Comparison of ENCODE assay signal across 17 cellular contexts in the genomic region with DNA sequence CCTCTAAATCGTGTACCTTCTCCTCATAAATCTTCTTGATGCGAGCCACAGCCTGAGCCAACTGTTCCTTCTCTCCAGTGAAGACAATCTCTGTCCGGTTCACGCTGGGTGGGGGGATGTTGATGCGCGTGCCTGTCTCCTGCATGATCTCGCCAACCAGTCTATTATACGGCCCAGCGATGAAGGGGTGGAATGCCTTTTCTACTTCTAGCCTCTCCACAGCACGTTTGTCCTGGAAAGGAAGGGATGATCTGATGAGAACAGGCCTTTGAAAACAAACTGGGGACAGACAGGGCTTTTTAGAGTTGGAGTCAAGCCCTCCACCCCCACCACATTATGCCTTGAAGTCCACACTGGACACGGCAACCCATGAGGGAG.
"Had no signal": no experiment of that assay in that cellular context is flagged by ENCODE, and none has a peak within 500 bp of the region (broad histone marks: within the 10 kb centered on the region; RNA-seq: fewer than 3 reads in every experiment).

No MANE protein-coding gene starts in this region.

- DNase-seq: activated CD4-positive, alpha-beta memory T cell treated with anti-CD3 and anti-CD28 coated beads, Interleukin-2, amount 10 ng/mL, durations not matched to agents 7 days and 5 days; activated CD4-positive, alpha-beta T cell treated with anti-CD3 and anti-CD28 coated beads for 4 hours; activated effector memory CD4-positive, alpha-beta T cell treated with anti-CD3 and anti-CD28 coated beads, Interleukin-2, amount 50 U/mL, for 16 hours; activated T-cell treated with anti-CD3 and anti-CD28 coated beads, Interleukin-2, amount 50 U/mL, for 48 hours; amniotic stem cell; left cardiac atrium; naive thymus-derived CD8-positive, alpha-beta T cell; stimulated activated CD4-positive, alpha-beta T cell treated with anti-CD3 and anti-CD28 coated beads, Interleukin-15, amount 100 ng/mL, for 24 hours; stimulated activated CD4-positive, alpha-beta T cell treated with anti-CD3 and anti-CD28 coated beads, Interleukin-4, amount 100 ng/mL, for 1 hour; stimulated activated naive B cell treated with anti-CD40 and anti-IgM and Interleukin-4, amounts not matched to agents 10 μg/mL and 1 μg/mL and 100 μg/mL, for 72 hours; trophoblast cell had no signal

- H3K27ac ChIP-seq: coronary artery, skin epidermis, VCaP had no signal

- ATAC-seq: naive thymus-derived CD8-positive, alpha-beta T cell; stimulated activated naive B cell treated with anti-CD40 and anti-IgM and Interleukin-4, amounts not matched to agents 10 μg/mL and 1 μg/mL and 100 μg/mL, for 72 hours had no signal

- H3K4me3 ChIP-seq: coronary artery, lung, skin epidermis had no signal

- H3K27ac Mint-ChIP-seq: activated CD4-positive, alpha-beta memory T cell treated with anti-CD3 and anti-CD28 coated beads, Interleukin-2, amount 10 ng/mL, durations not matched to agents 7 days and 5 days; activated naive CD4-positive, alpha-beta T cell treated with anti-CD3 and anti-CD28 coated beads, Interleukin-2, amount 50 U/mL, for 24 hours; naive thymus-derived CD8-positive, alpha-beta T cell; stimulated activated naive B cell treated with anti-CD40 and anti-IgM and Interleukin-4, amounts not matched to agents 10 μg/mL and 1 μg/mL and 100 μg/mL, for 72 hours had no signal

- H3K4me1 Mint-ChIP-seq: central memory CD8-positive, alpha-beta T cell had no signal

- H3K27me3 Mint-ChIP-seq: activated CD4-positive, alpha-beta memory T cell treated with anti-CD3 and anti-CD28 coated beads, Interleukin-2, amount 10 ng/mL, durations not matched to agents 7 days and 5 days; activated naive CD4-positive, alpha-beta T cell treated with anti-CD3 and anti-CD28 coated beads, Interleukin-2, amount 50 U/mL, for 24 hours; central memory CD8-positive, alpha-beta T cell; naive thymus-derived CD8-positive, alpha-beta T cell; stimulated activated naive B cell treated with anti-CD40 and anti-IgM and Interleukin-4, amounts not matched to agents 10 μg/mL and 1 μg/mL and 100 μg/mL, for 72 hours had no signal

- H3K4me3 Mint-ChIP-seq: activated CD4-positive, alpha-beta memory T cell treated with anti-CD3 and anti-CD28 coated beads, Interleukin-2, amount 10 ng/mL, durations not matched to agents 7 days and 5 days; activated naive CD4-positive, alpha-beta T cell treated with anti-CD3 and anti-CD28 coated beads, Interleukin-2, amount 50 U/mL, for 24 hours; central memory CD8-positive, alpha-beta T cell; naive thymus-derived CD8-positive, alpha-beta T cell had no signal

- H3K9me3 Mint-ChIP-seq: activated CD4-positive, alpha-beta memory T cell treated with anti-CD3 and anti-CD28 coated beads, Interleukin-2, amount 10 ng/mL, durations not matched to agents 7 days and 5 days; activated naive CD4-positive, alpha-beta T cell treated with anti-CD3 and anti-CD28 coated beads, Interleukin-2, amount 50 U/mL, for 24 hours; central memory CD8-positive, alpha-beta T cell; naive thymus-derived CD8-positive, alpha-beta T cell; stimulated activated naive B cell treated with anti-CD40 and anti-IgM and Interleukin-4, amounts not matched to agents 10 μg/mL and 1 μg/mL and 100 μg/mL, for 72 hours had no signal
